In the genomic region with DNA sequence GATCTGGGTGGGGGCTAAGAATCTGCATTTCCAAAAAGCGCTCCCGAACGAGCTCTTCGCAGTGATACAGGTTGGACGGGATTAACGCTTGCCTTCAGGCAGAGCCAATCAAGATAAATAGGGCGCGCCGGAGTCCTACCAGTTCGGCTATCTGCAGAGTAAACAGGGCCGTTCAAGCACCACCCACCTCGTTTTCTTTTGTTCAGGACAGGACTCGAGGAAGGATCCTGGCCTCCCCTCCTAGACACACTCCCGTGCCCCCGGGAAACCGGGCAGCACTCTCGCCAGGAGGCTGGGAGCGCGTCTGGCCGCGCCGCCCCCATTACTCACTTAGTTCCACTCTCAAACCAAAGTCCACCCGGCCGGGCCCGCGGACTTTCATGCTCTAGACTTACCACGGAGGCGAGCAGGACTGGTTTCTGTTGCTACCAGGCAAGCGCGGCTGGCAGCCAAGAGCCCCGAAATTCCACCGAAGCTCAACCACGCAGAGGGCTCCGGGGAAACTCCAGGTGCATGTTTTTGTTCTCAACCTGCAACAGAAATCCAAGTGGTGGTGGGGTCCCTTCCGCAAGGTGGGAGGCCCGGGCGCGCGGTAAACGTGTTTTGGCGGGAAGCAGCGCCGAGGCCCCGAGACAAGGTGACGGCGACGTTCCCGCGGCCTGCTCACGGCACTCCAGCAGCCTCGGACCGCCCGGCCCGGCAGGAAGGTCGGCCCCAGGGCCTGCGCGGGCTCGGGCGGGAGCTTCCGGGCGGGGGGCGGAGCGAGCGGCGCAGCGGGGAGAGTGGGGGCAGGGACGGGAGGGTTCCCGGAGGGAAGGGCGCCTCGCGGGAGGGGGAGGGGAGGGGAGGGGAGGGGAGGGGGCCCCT, we compare ENCODE assay signal across 1 cellular context.
TF ChIP-seq lines count a peak whose summit lies in the region.

No MANE protein-coding gene starts in this region.

TF ChIP-seq in HepG2, 621 proteins besides CTCF, POLR2A, EP300 and RAD21 (continued from another document and continues in another):
- TF ChIP-seq, protein P1, sequence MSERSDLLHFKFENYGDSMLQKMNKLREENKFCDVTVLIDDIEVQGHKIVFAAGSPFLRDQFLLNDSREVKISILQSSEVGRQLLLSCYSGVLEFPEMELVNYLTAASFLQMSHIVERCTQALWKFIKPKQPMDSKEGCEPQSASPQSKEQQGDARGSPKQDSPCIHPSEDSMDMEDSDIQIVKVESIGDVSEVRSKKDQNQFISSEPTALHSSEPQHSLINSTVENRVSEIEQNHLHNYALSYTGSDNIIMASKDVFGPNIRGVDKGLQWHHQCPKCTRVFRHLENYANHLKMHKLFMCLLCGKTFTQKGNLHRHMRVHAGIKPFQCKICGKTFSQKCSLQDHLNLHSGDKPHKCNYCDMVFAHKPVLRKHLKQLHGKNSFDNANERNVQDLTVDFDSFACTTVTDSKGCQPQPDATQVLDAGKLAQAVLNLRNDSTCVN (CRISPR knock-in tag; IDR thresholded peaks at IDR 0.05; ENCODE audit: borderline replicate concordance), result no peak
- TF ChIP-seq, protein P2, sequence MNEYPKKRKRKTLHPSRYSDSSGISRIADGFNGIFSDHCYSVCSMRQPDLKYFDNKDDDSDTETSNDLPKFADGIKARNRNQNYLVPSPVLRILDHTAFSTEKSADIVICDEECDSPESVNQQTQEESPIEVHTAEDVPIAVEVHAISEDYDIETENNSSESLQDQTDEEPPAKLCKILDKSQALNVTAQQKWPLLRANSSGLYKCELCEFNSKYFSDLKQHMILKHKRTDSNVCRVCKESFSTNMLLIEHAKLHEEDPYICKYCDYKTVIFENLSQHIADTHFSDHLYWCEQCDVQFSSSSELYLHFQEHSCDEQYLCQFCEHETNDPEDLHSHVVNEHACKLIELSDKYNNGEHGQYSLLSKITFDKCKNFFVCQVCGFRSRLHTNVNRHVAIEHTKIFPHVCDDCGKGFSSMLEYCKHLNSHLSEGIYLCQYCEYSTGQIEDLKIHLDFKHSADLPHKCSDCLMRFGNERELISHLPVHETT (CRISPR knock-in tag; conservative IDR thresholded peaks at IDR 0.05), result no peak
- TF ChIP-seq, protein P3, sequence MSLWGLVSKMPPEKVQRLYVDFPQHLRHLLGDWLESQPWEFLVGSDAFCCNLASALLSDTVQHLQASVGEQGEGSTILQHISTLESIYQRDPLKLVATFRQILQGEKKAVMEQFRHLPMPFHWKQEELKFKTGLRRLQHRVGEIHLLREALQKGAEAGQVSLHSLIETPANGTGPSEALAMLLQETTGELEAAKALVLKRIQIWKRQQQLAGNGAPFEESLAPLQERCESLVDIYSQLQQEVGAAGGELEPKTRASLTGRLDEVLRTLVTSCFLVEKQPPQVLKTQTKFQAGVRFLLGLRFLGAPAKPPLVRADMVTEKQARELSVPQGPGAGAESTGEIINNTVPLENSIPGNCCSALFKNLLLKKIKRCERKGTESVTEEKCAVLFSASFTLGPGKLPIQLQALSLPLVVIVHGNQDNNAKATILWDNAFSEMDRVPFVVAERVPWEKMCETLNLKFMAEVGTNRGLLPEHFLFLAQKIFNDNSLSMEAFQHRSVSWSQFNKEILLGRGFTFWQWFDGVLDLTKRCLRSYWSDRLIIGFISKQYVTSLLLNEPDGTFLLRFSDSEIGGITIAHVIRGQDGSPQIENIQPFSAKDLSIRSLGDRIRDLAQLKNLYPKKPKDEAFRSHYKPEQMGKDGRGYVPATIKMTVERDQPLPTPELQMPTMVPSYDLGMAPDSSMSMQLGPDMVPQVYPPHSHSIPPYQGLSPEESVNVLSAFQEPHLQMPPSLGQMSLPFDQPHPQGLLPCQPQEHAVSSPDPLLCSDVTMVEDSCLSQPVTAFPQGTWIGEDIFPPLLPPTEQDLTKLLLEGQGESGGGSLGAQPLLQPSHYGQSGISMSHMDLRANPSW (CRISPR knock-in tag; IDR thresholded peaks at IDR 0.05; ENCODE audit: borderline replicate concordance), result no peak
- TF ChIP-seq, protein P4, sequence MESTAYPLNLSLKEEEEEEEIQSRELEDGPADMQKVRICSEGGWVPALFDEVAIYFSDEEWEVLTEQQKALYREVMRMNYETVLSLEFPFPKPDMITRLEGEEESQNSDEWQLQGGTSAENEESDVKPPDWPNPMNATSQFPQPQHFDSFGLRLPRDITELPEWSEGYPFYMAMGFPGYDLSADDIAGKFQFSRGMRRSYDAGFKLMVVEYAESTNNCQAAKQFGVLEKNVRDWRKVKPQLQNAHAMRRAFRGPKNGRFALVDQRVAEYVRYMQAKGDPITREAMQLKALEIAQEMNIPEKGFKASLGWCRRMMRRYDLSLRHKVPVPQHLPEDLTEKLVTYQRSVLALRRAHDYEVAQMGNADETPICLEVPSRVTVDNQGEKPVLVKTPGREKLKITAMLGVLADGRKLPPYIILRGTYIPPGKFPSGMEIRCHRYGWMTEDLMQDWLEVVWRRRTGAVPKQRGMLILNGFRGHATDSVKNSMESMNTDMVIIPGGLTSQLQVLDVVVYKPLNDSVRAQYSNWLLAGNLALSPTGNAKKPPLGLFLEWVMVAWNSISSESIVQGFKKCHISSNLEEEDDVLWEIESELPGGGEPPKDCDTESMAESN (CRISPR knock-in tag; conservative IDR thresholded peaks at IDR 0.05), result no peak; the same call in 1 of the 2 replicates
- TF ChIP-seq TBP (CRISPR knock-in tag; IDR thresholded peaks at IDR 0.05) (no peak), AKAP8 (CRISPR knock-in tag; IDR thresholded peaks at IDR 0.05) (peak; percentile 27), NR1H2 (CRISPR knock-in tag; IDR thresholded peaks at IDR 0.05; ENCODE audit: borderline replicate concordance, low read depth) (peak; percentile 59; the same call in 1 of the 2 replicates), RBFOX2 (IDR thresholded peaks at IDR 0.05; ENCODE audit: low read depth, low read length) (peak; percentile 78; the same call in 1 of the 2 replicates), ONECUT2 (CRISPR knock-in tag; IDR thresholded peaks at IDR 0.05) (no peak), ZNF615 (CRISPR knock-in tag; IDR thresholded peaks at IDR 0.05; ENCODE audit: borderline replicate concordance) (no peak), ATF1 (CRISPR knock-in tag; IDR thresholded peaks at IDR 0.05) (no peak), GATA4 (IDR thresholded peaks at IDR 0.05; ENCODE audit: borderline replicate concordance, low read depth) (0 out of 2 replicates have a peak, but pooled peaks have one; percentile 15), EED (CRISPR knock-in tag; IDR thresholded peaks at IDR 0.05) (peak; percentile 39; the same call in 1 of the 2 replicates), ZNF7 (CRISPR knock-in tag; IDR thresholded peaks at IDR 0.05) (0 out of 2 replicates have a peak, but pooled peaks have one; percentile 12), ZNF703 (CRISPR knock-in tag; IDR thresholded peaks at IDR 0.05; ENCODE audit: borderline replicate concordance) (peak; percentile 67; the same call in 1 of the 2 replicates), ZBTB42 (CRISPR knock-in tag; IDR thresholded peaks at IDR 0.05) (peak; percentile 52; the same call in 1 of the 2 replicates), ZNF260 (CRISPR knock-in tag; IDR thresholded peaks at IDR 0.05; ENCODE audit: borderline replicate concordance, low read depth) (no peak), ZNF782 (CRISPR knock-in tag; IDR thresholded peaks at IDR 0.05; ENCODE audit: borderline replicate concordance) (no peak), ZNF337 (CRISPR knock-in tag; IDR thresholded peaks at IDR 0.05; ENCODE audit: borderline replicate concordance, low read depth) (no peak)
- TF ChIP-seq, protein P5, sequence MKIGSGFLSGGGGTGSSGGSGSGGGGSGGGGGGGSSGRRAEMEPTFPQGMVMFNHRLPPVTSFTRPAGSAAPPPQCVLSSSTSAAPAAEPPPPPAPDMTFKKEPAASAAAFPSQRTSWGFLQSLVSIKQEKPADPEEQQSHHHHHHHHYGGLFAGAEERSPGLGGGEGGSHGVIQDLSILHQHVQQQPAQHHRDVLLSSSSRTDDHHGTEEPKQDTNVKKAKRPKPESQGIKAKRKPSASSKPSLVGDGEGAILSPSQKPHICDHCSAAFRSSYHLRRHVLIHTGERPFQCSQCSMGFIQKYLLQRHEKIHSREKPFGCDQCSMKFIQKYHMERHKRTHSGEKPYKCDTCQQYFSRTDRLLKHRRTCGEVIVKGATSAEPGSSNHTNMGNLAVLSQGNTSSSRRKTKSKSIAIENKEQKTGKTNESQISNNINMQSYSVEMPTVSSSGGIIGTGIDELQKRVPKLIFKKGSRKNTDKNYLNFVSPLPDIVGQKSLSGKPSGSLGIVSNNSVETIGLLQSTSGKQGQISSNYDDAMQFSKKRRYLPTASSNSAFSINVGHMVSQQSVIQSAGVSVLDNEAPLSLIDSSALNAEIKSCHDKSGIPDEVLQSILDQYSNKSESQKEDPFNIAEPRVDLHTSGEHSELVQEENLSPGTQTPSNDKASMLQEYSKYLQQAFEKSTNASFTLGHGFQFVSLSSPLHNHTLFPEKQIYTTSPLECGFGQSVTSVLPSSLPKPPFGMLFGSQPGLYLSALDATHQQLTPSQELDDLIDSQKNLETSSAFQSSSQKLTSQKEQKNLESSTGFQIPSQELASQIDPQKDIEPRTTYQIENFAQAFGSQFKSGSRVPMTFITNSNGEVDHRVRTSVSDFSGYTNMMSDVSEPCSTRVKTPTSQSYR (CRISPR knock-in tag; IDR thresholded peaks at IDR 0.05; ENCODE audit: borderline replicate concordance), result peak; percentile 87
- TF ChIP-seq, protein P6, sequence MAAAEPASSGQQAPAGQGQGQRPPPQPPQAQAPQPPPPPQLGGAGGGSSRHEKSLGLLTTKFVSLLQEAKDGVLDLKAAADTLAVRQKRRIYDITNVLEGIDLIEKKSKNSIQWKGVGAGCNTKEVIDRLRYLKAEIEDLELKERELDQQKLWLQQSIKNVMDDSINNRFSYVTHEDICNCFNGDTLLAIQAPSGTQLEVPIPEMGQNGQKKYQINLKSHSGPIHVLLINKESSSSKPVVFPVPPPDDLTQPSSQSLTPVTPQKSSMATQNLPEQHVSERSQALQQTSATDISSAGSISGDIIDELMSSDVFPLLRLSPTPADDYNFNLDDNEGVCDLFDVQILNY (CRISPR knock-in tag; conservative IDR thresholded peaks at IDR 0.05), result peak; percentile 78
- TF ChIP-seq, protein P7, sequence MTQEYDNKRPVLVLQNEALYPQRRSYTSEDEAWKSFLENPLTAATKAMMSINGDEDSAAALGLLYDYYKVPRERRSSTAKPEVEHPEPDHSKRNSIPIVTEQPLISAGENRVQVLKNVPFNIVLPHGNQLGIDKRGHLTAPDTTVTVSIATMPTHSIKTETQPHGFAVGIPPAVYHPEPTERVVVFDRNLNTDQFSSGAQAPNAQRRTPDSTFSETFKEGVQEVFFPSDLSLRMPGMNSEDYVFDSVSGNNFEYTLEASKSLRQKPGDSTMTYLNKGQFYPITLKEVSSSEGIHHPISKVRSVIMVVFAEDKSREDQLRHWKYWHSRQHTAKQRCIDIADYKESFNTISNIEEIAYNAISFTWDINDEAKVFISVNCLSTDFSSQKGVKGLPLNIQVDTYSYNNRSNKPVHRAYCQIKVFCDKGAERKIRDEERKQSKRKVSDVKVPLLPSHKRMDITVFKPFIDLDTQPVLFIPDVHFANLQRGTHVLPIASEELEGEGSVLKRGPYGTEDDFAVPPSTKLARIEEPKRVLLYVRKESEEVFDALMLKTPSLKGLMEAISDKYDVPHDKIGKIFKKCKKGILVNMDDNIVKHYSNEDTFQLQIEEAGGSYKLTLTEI (CRISPR knock-in tag; conservative IDR thresholded peaks at IDR 0.05), result no peak; the same call in 1 of the 2 replicates
- TF ChIP-seq, protein P8, sequence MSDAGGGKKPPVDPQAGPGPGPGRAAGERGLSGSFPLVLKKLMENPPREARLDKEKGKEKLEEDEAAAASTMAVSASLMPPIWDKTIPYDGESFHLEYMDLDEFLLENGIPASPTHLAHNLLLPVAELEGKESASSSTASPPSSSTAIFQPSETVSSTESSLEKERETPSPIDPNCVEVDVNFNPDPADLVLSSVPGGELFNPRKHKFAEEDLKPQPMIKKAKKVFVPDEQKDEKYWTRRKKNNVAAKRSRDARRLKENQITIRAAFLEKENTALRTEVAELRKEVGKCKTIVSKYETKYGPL (CRISPR knock-in tag; IDR thresholded peaks at IDR 0.05), result no peak
- TF ChIP-seq, protein P9, sequence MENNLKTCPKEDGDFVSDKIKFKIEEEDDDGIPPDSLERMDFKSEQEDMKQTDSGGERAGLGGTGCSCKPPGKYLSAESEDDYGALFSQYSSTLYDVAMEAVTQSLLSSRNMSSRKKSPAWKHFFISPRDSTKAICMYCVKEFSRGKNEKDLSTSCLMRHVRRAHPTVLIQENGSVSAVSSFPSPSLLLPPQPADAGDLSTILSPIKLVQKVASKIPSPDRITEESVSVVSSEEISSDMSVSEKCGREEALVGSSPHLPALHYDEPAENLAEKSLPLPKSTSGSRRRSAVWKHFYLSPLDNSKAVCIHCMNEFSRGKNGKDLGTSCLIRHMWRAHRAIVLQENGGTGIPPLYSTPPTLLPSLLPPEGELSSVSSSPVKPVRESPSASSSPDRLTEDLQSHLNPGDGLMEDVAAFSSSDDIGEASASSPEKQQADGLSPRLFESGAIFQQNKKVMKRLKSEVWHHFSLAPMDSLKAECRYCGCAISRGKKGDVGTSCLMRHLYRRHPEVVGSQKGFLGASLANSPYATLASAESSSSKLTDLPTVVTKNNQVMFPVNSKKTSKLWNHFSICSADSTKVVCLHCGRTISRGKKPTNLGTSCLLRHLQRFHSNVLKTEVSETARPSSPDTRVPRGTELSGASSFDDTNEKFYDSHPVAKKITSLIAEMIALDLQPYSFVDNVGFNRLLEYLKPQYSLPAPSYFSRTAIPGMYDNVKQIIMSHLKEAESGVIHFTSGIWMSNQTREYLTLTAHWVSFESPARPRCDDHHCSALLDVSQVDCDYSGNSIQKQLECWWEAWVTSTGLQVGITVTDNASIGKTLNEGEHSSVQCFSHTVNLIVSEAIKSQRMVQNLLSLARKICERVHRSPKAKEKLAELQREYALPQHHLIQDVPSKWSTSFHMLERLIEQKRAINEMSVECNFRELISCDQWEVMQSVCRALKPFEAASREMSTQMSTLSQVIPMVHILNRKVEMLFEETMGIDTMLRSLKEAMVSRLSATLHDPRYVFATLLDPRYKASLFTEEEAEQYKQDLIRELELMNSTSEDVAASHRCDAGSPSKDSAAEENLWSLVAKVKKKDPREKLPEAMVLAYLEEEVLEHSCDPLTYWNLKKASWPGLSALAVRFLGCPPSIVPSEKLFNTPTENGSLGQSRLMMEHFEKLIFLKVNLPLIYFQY (CRISPR knock-in tag; IDR thresholded peaks at IDR 0.05; ENCODE audit: borderline replicate concordance), result no peak
- TF ChIP-seq, protein P10, sequence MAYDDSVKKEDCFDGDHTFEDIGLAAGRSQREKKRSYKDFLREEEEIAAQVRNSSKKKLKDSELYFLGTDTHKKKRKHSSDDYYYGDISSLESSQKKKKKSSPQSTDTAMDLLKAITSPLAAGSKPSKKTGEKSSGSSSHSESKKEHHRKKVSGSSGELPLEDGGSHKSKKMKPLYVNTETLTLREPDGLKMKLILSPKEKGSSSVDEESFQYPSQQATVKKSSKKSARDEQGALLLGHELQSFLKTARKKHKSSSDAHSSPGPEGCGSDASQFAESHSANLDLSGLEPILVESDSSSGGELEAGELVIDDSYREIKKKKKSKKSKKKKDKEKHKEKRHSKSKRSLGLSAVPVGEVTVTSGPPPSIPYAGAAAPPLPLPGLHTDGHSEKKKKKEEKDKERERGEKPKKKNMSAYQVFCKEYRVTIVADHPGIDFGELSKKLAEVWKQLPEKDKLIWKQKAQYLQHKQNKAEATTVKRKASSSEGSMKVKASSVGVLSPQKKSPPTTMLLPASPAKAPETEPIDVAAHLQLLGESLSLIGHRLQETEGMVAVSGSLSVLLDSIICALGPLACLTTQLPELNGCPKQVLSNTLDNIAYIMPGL (CRISPR knock-in tag; IDR thresholded peaks at IDR 0.05; ENCODE audit: borderline replicate concordance in 1 of 2, low read depth in 1 of 2), result peak in 1 of 2 experiments; percentile 13; a peak in 1 of 4 replicates
